Comparison of ENCODE assay signal across 9 cellular contexts in the genomic region with DNA sequence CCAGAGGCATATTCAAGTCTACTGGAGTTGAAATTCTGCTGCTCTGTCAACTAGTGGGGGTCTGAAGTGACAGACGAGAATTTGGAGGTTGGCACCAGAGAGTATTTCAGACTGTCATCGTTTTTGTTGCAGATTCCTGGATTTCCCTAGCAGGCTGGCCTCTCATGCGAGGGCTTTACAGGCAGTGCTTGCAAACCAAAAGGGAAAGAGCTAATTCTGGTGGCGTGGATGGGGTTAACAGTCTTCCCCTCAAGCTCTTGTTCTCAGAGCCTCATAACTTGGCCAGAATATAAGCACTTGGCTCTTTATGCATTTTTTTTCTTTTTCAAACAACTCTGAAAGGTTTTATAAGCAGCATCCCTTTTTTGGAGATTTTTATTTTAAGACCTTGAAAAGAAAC. TPM values are rescaled to one million over a fixed set of nuclear protein-coding genes. Genes with fewer than 3 reads are reported as not detected.
A peak's percentile ranks its signal among the peaks of the same experiment; 100 is the strongest.
DNase-seq lines count a peak whose midpoint lies in the region; ATAC-seq and TF ChIP-seq lines count a peak whose summit lies in the region.
"Had no signal": no experiment of that assay in that cellular context is flagged by ENCODE, and none has a peak within 500 bp of the region (broad histone marks: within the 10 kb centered on the region; RNA-seq: fewer than 3 reads in every experiment).

A gene with protein sequence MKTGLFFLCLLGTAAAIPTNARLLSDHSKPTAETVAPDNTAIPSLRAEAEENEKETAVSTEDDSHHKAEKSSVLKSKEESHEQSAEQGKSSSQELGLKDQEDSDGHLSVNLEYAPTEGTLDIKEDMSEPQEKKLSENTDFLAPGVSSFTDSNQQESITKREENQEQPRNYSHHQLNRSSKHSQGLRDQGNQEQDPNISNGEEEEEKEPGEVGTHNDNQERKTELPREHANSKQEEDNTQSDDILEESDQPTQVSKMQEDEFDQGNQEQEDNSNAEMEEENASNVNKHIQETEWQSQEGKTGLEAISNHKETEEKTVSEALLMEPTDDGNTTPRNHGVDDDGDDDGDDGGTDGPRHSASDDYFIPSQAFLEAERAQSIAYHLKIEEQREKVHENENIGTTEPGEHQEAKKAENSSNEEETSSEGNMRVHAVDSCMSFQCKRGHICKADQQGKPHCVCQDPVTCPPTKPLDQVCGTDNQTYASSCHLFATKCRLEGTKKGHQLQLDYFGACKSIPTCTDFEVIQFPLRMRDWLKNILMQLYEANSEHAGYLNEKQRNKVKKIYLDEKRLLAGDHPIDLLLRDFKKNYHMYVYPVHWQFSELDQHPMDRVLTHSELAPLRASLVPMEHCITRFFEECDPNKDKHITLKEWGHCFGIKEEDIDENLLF (minus strand): TSS at position 190 of the 400 bp plus-strand sequence. CDS start 29,802 bp downstream, outside the sequence.

- no peaks in the 10 kb centered on the region for H3K36me3 ChIP-seq in rectal smooth muscle tissue (ENCODE audit: control insufficient read depth, insufficient read depth, low read length)

- no peak within 1 kb of the TSS for H3K4me3 Mint-ChIP-seq in CD4-positive, alpha-beta T cell

- no peak for ATAC-seq in CD4-positive, alpha-beta T cell (ENCODE audit: poor library complexity)
- no peak for ATAC-seq in GM18867 (IDR thresholded peaks at IDR 0.05; ENCODE audit: unreplicated experiment)

- DNase-seq in G401 (ENCODE audit: low spot score) (peak; percentile 71), dorsolateral prefrontal cortex (peak in 6 of 10 donors; percentile 35 to 58 (median 46)), left kidney (ENCODE audit: low read depth, low spot score) (peak; percentile 38), DMS114 treated with DMSO at 0.1 percent for 48 hours (lab: John Stamatoyannopoulos, UW; ENCODE audit: unreplicated experiment) (no peak), NCI-H1436 (lab: John Stamatoyannopoulos, UW) (no peak)
- no peak for DNase-seq in CD4-positive, alpha-beta T cell
- DNase-seq: GF-D8 had no signal

- peaks cover 38% of the 10 kb centered on the region for H3K4me1 ChIP-seq in rectal smooth muscle tissue (ENCODE audit: control insufficient read depth, insufficient read depth, low read length)

- in situ Hi-C loops in G401 (cut with HindIII; ENCODE audit: low sequenced_read_pairs) = no loop called here

- no peaks in the 10 kb centered on the region for H3K27me3 Mint-ChIP-seq in CD4-positive, alpha-beta T cell

- H3K9me3 Mint-ChIP-seq in CD4-positive, alpha-beta T cell = peaks cover 8% of the 10 kb centered on the region

- H3K27ac ChIP-seq in dorsolateral prefrontal cortex (peak within 1 kb of the TSS; percentile 37 to 98 (median 92)), rectal smooth muscle tissue (ENCODE audit: low read depth, low read length) (peak within 1 kb of the TSS; percentile 98)
- no peak within 1 kb of the TSS for H3K27ac ChIP-seq in CD4-positive, alpha-beta T cell (ENCODE audit: low read depth, low read length)

- CTCF ChIA-PET in CD4-positive, alpha-beta T cell (lab: Charles Lee) = interaction anchor here (1.4 kb wide), 1 partner anchor 11 kb away, joined by 3 read pairs; no protein-coding TSS in a partner anchor

- peak within 1 kb of the TSS; percentile 86 for H3K9ac ChIP-seq in rectal smooth muscle tissue (ENCODE audit: low read length)

- H3K4me1 Mint-ChIP-seq in CD4-positive, alpha-beta T cell (ENCODE audit: low read depth) = no peaks in the 10 kb centered on the region

- no peaks in the 10 kb centered on the region for H3K27me3 ChIP-seq in dorsolateral prefrontal cortex
- H3K27me3 ChIP-seq in rectal smooth muscle tissue (ENCODE audit: control insufficient read depth, insufficient read depth, low read length) = no peaks in the 10 kb centered on the region
- H3K27me3 ChIP-seq in CD4-positive, alpha-beta T cell (ENCODE audit: control insufficient read depth, insufficient read depth, low read length) = no peaks in the 10 kb centered on the region

- H3K4me3 ChIP-seq in dorsolateral prefrontal cortex = peak within 1 kb of the TSS; percentile 34 to 79 (median 63)
- peak within 1 kb of the TSS; percentile 68 for H3K4me3 ChIP-seq in rectal smooth muscle tissue (ENCODE audit: low read length)

- peaks cover 9% of the 10 kb centered on the region for H3K9me3 ChIP-seq in CD4-positive, alpha-beta T cell (ENCODE audit: control insufficient read depth, low read length)

- H3K36me3 Mint-ChIP-seq in CD4-positive, alpha-beta T cell (ENCODE audit: low read depth) = no peaks in the 10 kb centered on the region

- H3K27ac Mint-ChIP-seq in CD4-positive, alpha-beta T cell = no peak within 1 kb of the TSS

- TF ChIP-seq CTCF in dorsolateral prefrontal cortex (IDR thresholded peaks at IDR 0.05 in 54 of 56, conservative IDR thresholded peaks at IDR 0.05 in 2 of 56; ENCODE audit: low read depth in 1 of 56, partially characterized antibody in 56 of 56) = no peak
- no peak for TF ChIP-seq CTCF in CD4-positive, alpha-beta T cell (IDR thresholded peaks at IDR 0.05)

- intact Hi-C loops in dorsolateral prefrontal cortex (cut with DNase I) = no loop called here
- intact Hi-C loops in CD4-positive, alpha-beta T cell (cut with DNase I, micrococcal nuclease) = no loop called here

- POLR2A ChIA-PET in CD4-positive, alpha-beta T cell (lab: Charles Lee) = no interaction called here

RNA-seq across cellular contexts. Expression of the gene that starts here (rescaled TPM):
- not detected in 2 replicates for total RNA-seq in G401 (2014; rRNA removed; shearing (Covaris generic))
- total RNA-seq in dorsolateral prefrontal cortex = 1,000 to 10,000 TPM in 109 of 120 experiments, 100 to 1,000 TPM in 11; 619 to 2,075 (median 1,355) TPM
- not detected for total RNA-seq in CD4-positive, alpha-beta T cell

Comparison
In these comparisons a context has a peak if more than half of its experiments do, and no peak if none do; other contexts are left out.
1. RNA of the gene that starts here (total RNA-seq): 619 to 2,075 TPM in dorsolateral prefrontal cortex; not detected in G401 and not detected in CD4-positive, alpha-beta T cell; every median in the first group is over 100 times any median in the second.
2. Peak in DNase-seq in G401; RNA of the gene not detected or under 1 TPM.
3. DNase-seq: peak in dorsolateral prefrontal cortex (6 of 10) and left kidney (single experiment); none in CD4-positive, alpha-beta T cell (0 of 10), DMS114 treated with DMSO at 0.1 percent for 48 hours (single experiment) and NCI-H1436 (single experiment).